Comparison of ENCODE assay signal across 1 cellular context in the genomic region with DNA sequence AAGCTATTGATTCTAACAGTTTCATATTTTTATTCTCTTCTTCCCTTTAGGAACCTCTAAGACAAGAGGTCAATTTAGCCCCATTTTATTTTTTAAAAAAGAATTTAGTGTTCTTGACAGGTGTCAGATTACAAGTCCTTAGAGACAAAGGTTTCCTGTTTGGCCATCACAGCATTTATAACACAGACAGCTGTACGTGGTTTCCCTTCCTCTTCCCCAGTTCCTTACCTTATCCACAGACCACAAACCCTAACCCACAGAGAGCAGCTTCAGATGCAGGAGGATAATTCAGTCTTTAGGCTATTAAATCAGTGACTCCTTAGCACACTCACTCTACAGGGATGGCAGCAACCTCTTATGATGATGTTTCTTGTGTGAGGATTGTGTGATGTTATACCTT.
TF ChIP-seq lines count a peak whose summit lies in the region.

No MANE protein-coding gene starts in this region.

TF ChIP-seq in GM23338, 12 proteins besides CTCF, POLR2A, EP300 and RAD21 (continued from another document):
- TF ChIP-seq, protein P1, sequence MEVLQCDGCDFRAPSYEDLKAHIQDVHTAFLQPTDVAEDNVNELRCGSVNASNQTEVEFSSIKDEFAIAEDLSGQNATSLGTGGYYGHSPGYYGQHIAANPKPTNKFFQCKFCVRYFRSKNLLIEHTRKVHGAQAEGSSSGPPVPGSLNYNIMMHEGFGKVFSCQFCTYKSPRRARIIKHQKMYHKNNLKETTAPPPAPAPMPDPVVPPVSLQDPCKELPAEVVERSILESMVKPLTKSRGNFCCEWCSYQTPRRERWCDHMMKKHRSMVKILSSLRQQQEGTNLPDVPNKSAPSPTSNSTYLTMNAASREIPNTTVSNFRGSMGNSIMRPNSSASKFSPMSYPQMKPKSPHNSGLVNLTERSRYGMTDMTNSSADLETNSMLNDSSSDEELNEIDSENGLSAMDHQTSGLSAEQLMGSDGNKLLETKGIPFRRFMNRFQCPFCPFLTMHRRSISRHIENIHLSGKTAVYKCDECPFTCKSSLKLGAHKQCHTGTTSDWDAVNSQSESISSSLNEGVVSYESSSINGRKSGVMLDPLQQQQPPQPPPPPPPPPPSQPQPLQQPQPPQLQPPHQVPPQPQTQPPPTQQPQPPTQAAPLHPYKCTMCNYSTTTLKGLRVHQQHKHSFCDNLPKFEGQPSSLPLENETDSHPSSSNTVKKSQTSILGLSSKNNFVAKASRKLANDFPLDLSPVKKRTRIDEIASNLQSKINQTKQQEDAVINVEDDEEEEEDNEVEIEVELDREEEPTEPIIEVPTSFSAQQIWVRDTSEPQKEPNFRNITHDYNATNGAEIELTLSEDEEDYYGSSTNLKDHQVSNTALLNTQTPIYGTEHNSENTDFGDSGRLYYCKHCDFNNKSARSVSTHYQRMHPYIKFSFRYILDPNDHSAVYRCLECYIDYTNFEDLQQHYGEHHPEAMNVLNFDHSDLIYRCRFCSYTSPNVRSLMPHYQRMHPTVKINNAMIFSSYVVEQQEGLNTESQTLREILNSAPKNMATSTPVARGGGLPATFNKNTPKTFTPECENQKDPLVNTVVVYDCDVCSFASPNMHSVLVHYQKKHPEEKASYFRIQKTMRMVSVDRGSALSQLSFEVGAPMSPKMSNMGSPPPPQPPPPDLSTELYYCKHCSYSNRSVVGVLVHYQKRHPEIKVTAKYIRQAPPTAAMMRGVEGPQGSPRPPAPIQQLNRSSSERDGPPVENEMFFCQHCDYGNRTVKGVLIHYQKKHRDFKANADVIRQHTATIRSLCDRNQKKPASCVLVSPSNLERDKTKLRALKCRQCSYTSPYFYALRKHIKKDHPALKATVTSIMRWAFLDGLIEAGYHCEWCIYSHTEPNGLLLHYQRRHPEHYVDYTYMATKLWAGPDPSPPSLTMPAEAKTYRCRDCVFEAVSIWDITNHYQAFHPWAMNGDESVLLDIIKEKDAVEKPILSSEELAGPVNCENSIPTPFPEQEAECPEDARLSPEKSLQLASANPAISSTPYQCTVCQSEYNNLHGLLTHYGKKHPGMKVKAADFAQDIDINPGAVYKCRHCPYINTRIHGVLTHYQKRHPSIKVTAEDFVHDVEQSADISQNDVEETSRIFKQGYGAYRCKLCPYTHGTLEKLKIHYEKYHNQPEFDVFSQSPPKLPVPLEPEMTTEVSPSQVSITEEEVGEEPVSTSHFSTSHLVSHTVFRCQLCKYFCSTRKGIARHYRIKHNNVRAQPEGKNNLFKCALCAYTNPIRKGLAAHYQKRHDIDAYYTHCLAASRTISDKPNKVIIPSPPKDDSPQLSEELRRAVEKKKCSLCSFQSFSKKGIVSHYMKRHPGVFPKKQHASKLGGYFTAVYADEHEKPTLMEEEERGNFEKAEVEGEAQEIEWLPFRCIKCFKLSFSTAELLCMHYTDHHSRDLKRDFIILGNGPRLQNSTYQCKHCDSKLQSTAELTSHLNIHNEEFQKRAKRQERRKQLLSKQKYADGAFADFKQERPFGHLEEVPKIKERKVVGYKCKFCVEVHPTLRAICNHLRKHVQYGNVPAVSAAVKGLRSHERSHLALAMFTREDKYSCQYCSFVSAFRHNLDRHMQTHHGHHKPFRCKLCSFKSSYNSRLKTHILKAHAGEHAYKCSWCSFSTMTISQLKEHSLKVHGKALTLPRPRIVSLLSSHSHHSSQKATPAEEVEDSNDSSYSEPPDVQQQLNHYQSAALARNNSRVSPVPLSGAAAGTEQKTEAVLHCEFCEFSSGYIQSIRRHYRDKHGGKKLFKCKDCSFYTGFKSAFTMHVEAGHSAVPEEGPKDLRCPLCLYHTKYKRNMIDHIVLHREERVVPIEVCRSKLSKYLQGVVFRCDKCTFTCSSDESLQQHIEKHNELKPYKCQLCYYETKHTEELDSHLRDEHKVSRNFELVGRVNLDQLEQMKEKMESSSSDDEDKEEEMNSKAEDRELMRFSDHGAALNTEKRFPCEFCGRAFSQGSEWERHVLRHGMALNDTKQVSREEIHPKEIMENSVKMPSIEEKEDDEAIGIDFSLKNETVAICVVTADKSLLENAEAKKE (CRISPR knock-in tag; IDR thresholded peaks at IDR 0.05): no peak
- TF ChIP-seq ZNF331 (CRISPR knock-in tag; IDR thresholded peaks at IDR 0.05; ENCODE audit: low read depth) (no peak), EZH2 (IDR thresholded peaks at IDR 0.05; ENCODE audit: low read depth, unreplicated experiment) (no peak), POLR2AphosphoS5 (IDR thresholded peaks at IDR 0.05; ENCODE audit: low read depth) (no peak), JUNB (IDR thresholded peaks at IDR 0.05; ENCODE audit: unreplicated experiment) (no peak)
